In the genomic region with DNA sequence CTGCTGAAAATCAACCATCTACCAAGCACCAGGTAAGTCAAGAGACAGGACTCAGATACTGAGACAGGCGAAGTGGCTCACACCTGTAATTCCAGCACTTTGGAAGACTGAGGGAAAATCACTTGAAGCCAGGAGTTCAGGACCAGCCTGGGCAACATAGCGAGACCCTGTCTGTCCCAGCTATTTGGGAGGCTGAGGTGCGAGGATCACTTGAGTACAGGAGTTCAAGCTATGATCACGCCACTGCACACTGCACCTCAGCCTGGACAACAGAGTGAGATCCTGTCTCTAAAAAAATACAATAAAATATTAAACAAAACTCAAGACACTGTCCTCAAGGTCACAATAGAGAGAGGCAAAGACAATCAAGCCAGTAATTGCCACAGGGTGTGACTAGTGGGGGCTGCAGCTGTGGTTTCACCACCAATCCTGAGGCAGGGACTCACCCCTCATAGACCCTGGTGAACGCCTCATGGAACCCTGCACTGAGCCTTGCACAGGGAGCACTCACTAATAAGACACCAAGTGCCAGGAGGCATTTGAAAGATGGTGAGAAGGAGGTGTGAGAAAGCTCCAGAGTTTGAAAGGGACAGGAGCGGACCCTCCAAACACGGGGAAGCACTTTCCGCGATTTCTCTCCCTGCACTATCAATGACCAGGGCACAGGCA, we compare ENCODE assay signal across 9 cellular contexts. TPM values are rescaled to one million over a fixed set of nuclear protein-coding genes. Genes with fewer than 3 reads are reported as not detected.
A peak's percentile ranks its signal among the peaks of the same experiment; 100 is the strongest.
DNase-seq lines count a peak whose midpoint lies in the region; ATAC-seq and TF ChIP-seq lines count a peak whose summit lies in the region.
"Had no signal": no experiment of that assay in that cellular context is flagged by ENCODE, and none has a peak within 500 bp of the region (broad histone marks: within the 10 kb centered on the region; RNA-seq: fewer than 3 reads in every experiment).

No MANE protein-coding gene starts in this region.

- H3K4me1 Mint-ChIP-seq in T-helper 2 cell treated with Interferon-gamma antibody and Interleukin-4, amounts not matched to agents 5 μg/mL and 100 μg/mL, for 36 hours (ENCODE audit: low read depth), result peaks cover 26% of the 10 kb centered on the region
- H3K4me1 Mint-ChIP-seq in T-helper 17 cell, result peaks cover 35% of the 10 kb centered on the region

- H3K4me3 ChIP-seq in fibroblast of the aortic adventitia (ENCODE audit: low read depth, low read length) (peak overlapping the region; percentile 90), skin epidermis (peak overlapping the region; percentile 64 to 97 (median 75))

- no peaks in the 10 kb centered on the region for H3K9me3 Mint-ChIP-seq in T-helper 2 cell treated with Interferon-gamma antibody and Interleukin-4, amounts not matched to agents 5 μg/mL and 100 μg/mL, for 36 hours

- H3K27me3 Mint-ChIP-seq in T-helper 2 cell treated with Interferon-gamma antibody and Interleukin-4, amounts not matched to agents 5 μg/mL and 100 μg/mL, for 36 hours (ENCODE audit: low read depth), result no peaks in the 10 kb centered on the region
- H3K27me3 Mint-ChIP-seq in T-helper 17 cell, result peaks cover 6% of the 10 kb centered on the region

- peak overlapping the region; percentile 95 for H3K4me3 Mint-ChIP-seq in T-helper 2 cell treated with Interferon-gamma antibody and Interleukin-4, amounts not matched to agents 5 μg/mL and 100 μg/mL, for 36 hours
- H3K4me3 Mint-ChIP-seq in T-helper 17 cell, result peak overlapping the region; percentile 91

- H3K27ac Mint-ChIP-seq in T-helper 2 cell treated with Interferon-gamma antibody and Interleukin-4, amounts not matched to agents 5 μg/mL and 100 μg/mL, for 36 hours, result peak overlapping the region; percentile 93
- H3K27ac Mint-ChIP-seq in T-helper 17 cell, result peak overlapping the region; percentile 94

- no peak for TF ChIP-seq CTCF in fibroblast of the aortic adventitia (IDR thresholded peaks at IDR 0.05; ENCODE audit: insufficient read depth, low read length)

- ATAC-seq in T-helper 17 cell, result no peak
- no peak for ATAC-seq in HG03439 (IDR thresholded peaks at IDR 0.05; ENCODE audit: unreplicated experiment)

- no peak for DNase-seq in T-helper 2 cell treated with Interferon-gamma antibody and Interleukin-4, amounts not matched to agents 5 μg/mL and 100 μg/mL, for 36 hours (ENCODE audit: low spot score)
- DNase-seq in T-helper 2 cell (no peak), T-helper 17 cell (no peak), fibroblast of the aortic adventitia (ENCODE audit: low read depth) (no peak), UCSD-AML1 (lab: John Stamatoyannopoulos, UW; ENCODE audit: unreplicated experiment) (no peak), T-helper 9 cell (no peak)
- DNase-seq: NCI-H774 had no signal

- H3K27ac ChIP-seq in skin epidermis, result peak overlapping the region in 7 of 21 experiments; percentile 82 to 93 (median 91)

- no peaks in the 10 kb centered on the region for H3K9me3 ChIP-seq in T-helper 17 cell (ENCODE audit: control insufficient read depth, low read length, poor library complexity, severe bottlenecking)

- H3K36me3 Mint-ChIP-seq in T-helper 2 cell treated with Interferon-gamma antibody and Interleukin-4, amounts not matched to agents 5 μg/mL and 100 μg/mL, for 36 hours (ENCODE audit: low read depth), result peaks cover 55% of the 10 kb centered on the region
- peaks cover 5% of the 10 kb centered on the region for H3K36me3 Mint-ChIP-seq in T-helper 17 cell (ENCODE audit: low read depth)

RNA-seq across cellular contexts. Expression of gene SNHG17, which starts 1.7 kb away (rescaled TPM):
- total RNA-seq in T-helper 17 cell, result 10 to 100 TPM; 69.2 to 99.4 TPM
- total RNA-seq in fibroblast of the aortic adventitia (ENCODE audit: low replicate concordance), result 7.4 and 8.4 TPM in 2 replicates

RNA-seq across cellular contexts. Expression of gene RALGAPB, which starts 39.2 kb away (rescaled TPM):
- total RNA-seq in T-helper 17 cell (10 to 100 TPM; 42.1 to 45.2 TPM), fibroblast of the aortic adventitia (ENCODE audit: low replicate concordance) (48.7 and 49.0 TPM in 2 replicates)
